In genomic region chr20:37347891-37348642, GRCh38 we compare ENCODE assay signal across 9 cellular contexts. TPM values are rescaled to one million over a fixed set of nuclear protein-coding genes. Genes with fewer than 3 reads are reported as not detected.
DNase-seq lines count a peak whose midpoint lies in the region; ATAC-seq, FAIRE-seq and TF ChIP-seq lines count a peak whose summit lies in the region.
"Had no signal": no experiment of that assay in that cellular context is flagged by ENCODE, and none has a peak within 500 bp of the region (broad histone marks: within the 10 kb centered on the region; RNA-seq: fewer than 3 reads in every experiment).

No MANE protein-coding gene starts in this region.

- H3K79me2 ChIP-seq in PC-9 (ENCODE audit: low read depth) = 0 out of 2 replicates have a peak, but pooled peaks cover 5% of the 10 kb centered on the region

- peaks cover 37% of the 10 kb centered on the region; the same call in 1 of the 2 replicates for H3F3A ChIP-seq in PC-9 (ENCODE audit: insufficient read depth, low read depth)

- H3K27ac Mint-ChIP-seq in stimulated activated effector memory CD8-positive, alpha-beta T cell treated with anti-CD3 and anti-CD28 coated beads, Interleukin-12 subunit alpha, Interleukin-12 subunit beta, amount 100 ng/mL, for 72 hours = peak overlapping the region; percentile 79

- FAIRE-seq in urothelium cell line (lab: Jason Lieb, UNC) = no peak

- peaks cover 56% of the 10 kb centered on the region for H3K4me1 Mint-ChIP-seq in stimulated activated effector memory CD8-positive, alpha-beta T cell treated with anti-CD3 and anti-CD28 coated beads, Interleukin-12 subunit alpha, Interleukin-12 subunit beta, amount 100 ng/mL, for 72 hours

- no peaks in the 10 kb centered on the region for H3K9me3 Mint-ChIP-seq in stimulated activated effector memory CD8-positive, alpha-beta T cell treated with anti-CD3 and anti-CD28 coated beads, Interleukin-12 subunit alpha, Interleukin-12 subunit beta, amount 100 ng/mL, for 72 hours

- no peak overlapping the region for H3K27ac ChIP-seq in PC-9
- peak overlapping the region; percentile 92 to 97 (median 94) for H3K27ac ChIP-seq in esophagus squamous epithelium
- H3K27ac ChIP-seq: brain microvascular endothelial cell had no signal

- H2AFZ ChIP-seq in PC-9 = no peak overlapping the region

- TF ChIP-seq CTCF in PC-9 (conservative IDR thresholded peaks at IDR 0.05) (no peak), esophagus squamous epithelium (IDR thresholded peaks at IDR 0.05) (no peak)

- H3K36me3 Mint-ChIP-seq in stimulated activated effector memory CD8-positive, alpha-beta T cell treated with anti-CD3 and anti-CD28 coated beads, Interleukin-12 subunit alpha, Interleukin-12 subunit beta, amount 100 ng/mL, for 72 hours = peaks cover 6% of the 10 kb centered on the region

- no peaks in the 10 kb centered on the region; the same call in 1 of the 2 replicates for H4K20me1 ChIP-seq in PC-9 (ENCODE audit: insufficient read depth)

- H3K36me3 ChIP-seq in PC-9 (ENCODE audit: low read depth) = no peaks in the 10 kb centered on the region
- H3K36me3 ChIP-seq in esophagus squamous epithelium = peaks cover 0 to 37% (median 0%) of the 10 kb centered on the region in 3 donors
- H3K36me3 ChIP-seq: brain microvascular endothelial cell had no signal

- peak; percentile 79 for ATAC-seq in stimulated activated effector memory CD8-positive, alpha-beta T cell treated with anti-CD3 and anti-CD28 coated beads, Interleukin-12 subunit alpha, Interleukin-12 subunit beta, amount 100 ng/mL, for 72 hours
- no peak for ATAC-seq in HG03565 (IDR thresholded peaks at IDR 0.05; ENCODE audit: unreplicated experiment)

- H3K9me3 ChIP-seq in PC-9 (ENCODE audit: insufficient read depth, low read depth) (no peaks in the 10 kb centered on the region), esophagus squamous epithelium (no peaks in the 10 kb centered on the region)

- H3K27me3 ChIP-seq in PC-9 (ENCODE audit: insufficient read depth, low read depth) (no peaks in the 10 kb centered on the region), esophagus squamous epithelium (peaks cover 0 to 19% (median 0%) of the 10 kb centered on the region in 4 donors)
- H3K27me3 ChIP-seq: brain microvascular endothelial cell had no signal

- POLR2A ChIA-PET in PC-9 (lab: Charles Lee; ENCODE audit: unreplicated experiment) = interaction anchor here (0.6 kb wide), 1 partner anchor 1059 kb away, joined by 3 read pairs; no protein-coding TSS in a partner anchor

- H3K4me3 Mint-ChIP-seq in stimulated activated effector memory CD8-positive, alpha-beta T cell treated with anti-CD3 and anti-CD28 coated beads, Interleukin-12 subunit alpha, Interleukin-12 subunit beta, amount 100 ng/mL, for 72 hours = peak overlapping the region; percentile 48

- no peak overlapping the region for H3K4me2 ChIP-seq in PC-9

- BruUV-seq in PC-9 (replicated peaks; lab: Mats Ljungman, UMichigan) = TSS peak; percentile 49

- peak; percentile 8 for DNase-seq in SKM-1 treated with dmso at 0.1 percent for 144 hours (lab: John Stamatoyannopoulos, UW; ENCODE audit: unreplicated experiment)
- no peak for DNase-seq in SKM-1 (lab: John Stamatoyannopoulos, UW; ENCODE audit: unreplicated experiment)
- DNase-seq in PC-9 = no peak
- no peak for DNase-seq in esophagus squamous epithelium (lab: John Stamatoyannopoulos, UW)
- DNase-seq in stimulated activated effector memory CD8-positive, alpha-beta T cell treated with anti-CD3 and anti-CD28 coated beads, Interleukin-12 subunit alpha, Interleukin-12 subunit beta, amount 100 ng/mL, for 72 hours (ENCODE audit: low spot score in 2 of 2) = no peak
- DNase-seq in SK-N-DZ (ENCODE audit: low spot score) = no peak
- no peak for DNase-seq in urothelium cell line (ENCODE audit: low spot score)
- DNase-seq: brain microvascular endothelial cell had no signal

- no peak overlapping the region for H3K4me3 ChIP-seq in PC-9
- peak overlapping the region in 2 of 4 donors; percentile 90 to 92 for H3K4me3 ChIP-seq in esophagus squamous epithelium

- no peaks in the 10 kb centered on the region for H3K9me2 ChIP-seq in PC-9 (ENCODE audit: insufficient read depth)

- H3K4me1 ChIP-seq in PC-9 (replicated peaks; ENCODE audit: insufficient read depth) (peaks cover 23% of the 10 kb centered on the region), esophagus squamous epithelium (peaks cover 27 to 95% (median 56%) of the 10 kb centered on the region in 3 donors)

- WGBS in esophagus squamous epithelium, 2 donors = 49 to 71% methylated on average over 7 to 8 of the region's 11 CpGs

- TF ChIP-seq POLR2A in esophagus squamous epithelium (IDR thresholded peaks at IDR 0.05) = no peak

- CTCF ChIA-PET in PC-9 (lab: Charles Lee) = interaction anchor here (0.6 kb wide), 1 partner anchor 35 kb away, joined by 4 read pairs; no protein-coding TSS in a partner anchor

- intact Hi-C loops in PC-9 (cut with micrococcal nuclease; ENCODE audit: unreplicated experiment) = loop anchor here (2.0 kb wide), 1 partner anchor 53 kb away; no protein-coding TSS in a partner anchor
- intact Hi-C loops in esophagus squamous epithelium (cut with DNase I) = no loop called here

RNA-seq across cellular contexts. Expression of gene SRC, which starts 2.1 kb away (rescaled TPM):
- total RNA-seq in PC-9 (2021) (56.8 and 58.4 TPM in 2 replicates), esophagus squamous epithelium (10 to 100 TPM; 32.4 to 46.5 (median 39.0) TPM)
- polyA plus RNA-seq in SK-N-DZ (2014; cell fraction: cytosol; rRNA removed) = 43.8 and 54.5 TPM in 2 replicates
- polyA plus RNA-seq in SK-N-DZ (2014; cell fraction: nucleus; rRNA removed) = 68.7 and 96.4 TPM in 2 replicates

RNA-seq across cellular contexts. Expression of gene MANBAL, which starts 58.6 kb away (rescaled TPM):
- total RNA-seq in PC-9 (2021) (44.6 and 65.7 TPM in 2 replicates), esophagus squamous epithelium (10 to 100 TPM; 19.6 to 30.9 (median 27.3) TPM)
- polyA plus RNA-seq in SK-N-DZ (2014; cell fraction: cytosol; rRNA removed) = 25.2 and 27.4 TPM in 2 replicates
- polyA plus RNA-seq in SK-N-DZ (2014; cell fraction: nucleus; rRNA removed) = 11.9 and 19.2 TPM in 2 replicates
